In the genomic region with DNA sequence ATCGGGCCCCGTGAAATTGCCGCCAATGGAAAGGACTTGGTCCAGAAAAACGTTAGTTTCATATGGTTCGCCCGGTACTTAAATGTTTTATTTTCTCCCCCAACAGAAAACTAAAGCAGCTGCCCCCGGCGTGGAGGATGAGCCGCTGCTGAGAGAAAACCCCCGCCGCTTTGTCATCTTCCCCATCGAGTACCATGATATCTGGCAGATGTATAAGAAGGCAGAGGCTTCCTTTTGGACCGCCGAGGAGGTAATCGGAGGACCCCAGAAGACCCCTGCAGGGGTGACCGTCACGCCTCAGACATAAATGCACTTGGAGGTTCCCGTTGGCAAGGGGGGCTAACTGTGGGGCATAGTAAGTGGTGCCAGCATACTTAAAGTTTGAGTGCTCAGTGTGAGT, we compare ENCODE assay signal across 8 cellular contexts. TPM values are rescaled to one million over a fixed set of nuclear protein-coding genes. Genes with fewer than 3 reads are reported as not detected.
A peak's percentile ranks its signal among the peaks of the same experiment; 100 is the strongest.
DNase-seq lines count a peak whose midpoint lies in the region; ATAC-seq and TF ChIP-seq lines count a peak whose summit lies in the region.

No MANE protein-coding gene starts in this region.

- H3K27me3 ChIP-seq in HAP-1 (ENCODE audit: low read depth) (no peaks in the 10 kb centered on the region), right lobe of liver (no peaks in the 10 kb centered on the region)

- H3K9me3 ChIP-seq in HAP-1 (no peaks in the 10 kb centered on the region), right lobe of liver (no peaks in the 10 kb centered on the region)

- H3K27ac Mint-ChIP-seq in activated naive CD8-positive, alpha-beta T cell: peak overlapping the region; percentile 86

- H3K27me3 Mint-ChIP-seq in activated naive CD8-positive, alpha-beta T cell: peaks cover 6% of the 10 kb centered on the region

- TF ChIP-seq POLR2A in right lobe of liver (IDR thresholded peaks at IDR 0.05) (no peak), GM18505 (IDR thresholded peaks at IDR 0.05; ENCODE audit: borderline replicate concordance, extremely low read depth, insufficient read depth, insufficient read length) (no peak)

- H3K4me1 ChIP-seq in HAP-1: peaks cover 29% of the 10 kb centered on the region
- peaks cover 4 to 45% (median 19%) of the 10 kb centered on the region in 4 donors for H3K4me1 ChIP-seq in right lobe of liver

- intact Hi-C loops in right lobe of liver (cut with DNase I): loop anchor here (5.0 to 10.0 kb wide), 3 partner anchors 152 to 314 kb away; no protein-coding TSS in a partner anchor

- no peak for ATAC-seq in right lobe of liver
- no peak for ATAC-seq in GM21737 (IDR thresholded peaks at IDR 0.05; ENCODE audit: unreplicated experiment)
- no peak for ATAC-seq in GM18505 (IDR thresholded peaks at IDR 0.05; ENCODE audit: unreplicated experiment)

- WGBS in right lobe of liver (ENCODE audit: insufficient coverage, low coverage, low lambda C conversion rate, missing lambda C conversion rate): 13% methylated on average over 13 of the region's 18 CpGs

- H3K9me3 Mint-ChIP-seq in activated naive CD8-positive, alpha-beta T cell (ENCODE audit: low read depth): no peaks in the 10 kb centered on the region

- peaks cover 50% of the 10 kb centered on the region for H3K36me3 ChIP-seq in HAP-1 (replicated peaks)
- H3K36me3 ChIP-seq in right lobe of liver: no peaks in the 10 kb centered on the region

- peaks cover 31% of the 10 kb centered on the region for H3K4me1 Mint-ChIP-seq in activated naive CD8-positive, alpha-beta T cell (ENCODE audit: low read depth)

- no peak for DNase-seq in HAP-1 (ENCODE audit: low spot score in 2 of 2)
- no peak for DNase-seq in right lobe of liver
- DNase-seq in germinal center (ENCODE audit: low spot score): no peak
- DNase-seq in middle frontal gyrus (ENCODE audit: extremely low spot score, low spot score): no peak

- TF ChIP-seq CTCF in 22Rv1 (IDR thresholded peaks at IDR 0.05) (no peak), right lobe of liver (IDR thresholded peaks at IDR 0.05) (no peak)

- peak overlapping the region; percentile 99 for H3K27ac ChIP-seq in 22Rv1
- H3K27ac ChIP-seq in right lobe of liver: no peak overlapping the region

- H3K4me3 Mint-ChIP-seq in activated naive CD8-positive, alpha-beta T cell: peak overlapping the region; percentile 86

- H3K36me3 Mint-ChIP-seq in activated naive CD8-positive, alpha-beta T cell: peaks cover 2% of the 10 kb centered on the region

- in situ Hi-C loops in HAP-1 (cut with MboI; ENCODE audit: low sequenced_read_pairs): no loop called here

- H3K4me3 ChIP-seq in HAP-1: peak overlapping the region; percentile 98
- peak overlapping the region in 2 of 3 donors; percentile 38 to 50 for H3K4me3 ChIP-seq in right lobe of liver

RNA-seq across cellular contexts. Expression of gene RRM2, which starts 0.7 kb away (rescaled TPM):
- 10 to 100 TPM in 1 of 6 experiments, 1 to 10 TPM in 5; 1.1 to 10.3 (median 5.7) TPM for total RNA-seq in right lobe of liver

RNA-seq across cellular contexts. Expression of gene CYS1, which starts 43.1 kb away (rescaled TPM):
- total RNA-seq in right lobe of liver: under 1 TPM; 0.26 to 0.99 (median 0.55) TPM
